ENCODE assay signal across 8 cellular contexts in genomic region chr15:58331562-58331902, GRCh38.
DNase-seq lines count a peak whose midpoint lies in the region; ATAC-seq, FAIRE-seq and TF ChIP-seq lines count a peak whose summit lies in the region.

No MANE protein-coding gene starts in this region.

- H3K36me3 ChIP-seq in HEK293 (ENCODE audit: control insufficient read depth in 2 of 2, insufficient read depth in 1 of 2, low read length in 2 of 2) (no peaks in the 10 kb centered on the region), skeletal muscle tissue (ENCODE audit: control insufficient read depth in 3 of 3, insufficient read depth in 3 of 3, low read length in 3 of 3) (no peaks in the 10 kb centered on the region)

- H3K9ac ChIP-seq in skeletal muscle tissue (ENCODE audit: low read depth in 1 of 3, low read length in 3 of 3), result peak overlapping the region in 2 of 3 donors; percentile 12 to 71

- TF ChIP-seq CTCF in HEK293 (tag by site-specific recombination; IDR thresholded peaks at IDR 0.05) (no peak), foreskin keratinocyte (conservative IDR thresholded peaks at IDR 0.05) (no peak)

- no peaks in the 10 kb centered on the region for H3K27me3 Mint-ChIP-seq in T-cell

- POLR2A ChIA-PET in HEK293 (lab: Yijun Ruan, JAX) (interaction anchor here (0.5 to 1.8 kb wide), 2 partner anchors 26 to 419 kb away, joined by 3 to 6 read pairs; partner anchors contain the start of gene ADAM10), T-cell (lab: Charles Lee) (no interaction called here)

- peak overlapping the region in 1 of 3 donors; percentile 56 for H3K4me3 Mint-ChIP-seq in T-cell

- H3K4me1 ChIP-seq in HEK293 (ENCODE audit: control insufficient read depth, insufficient read depth, low read length), result peaks cover 8% of the 10 kb centered on the region; the same call in 1 of the 2 replicates
- peaks cover 17% of the 10 kb centered on the region for H3K4me1 ChIP-seq in foreskin keratinocyte
- H3K4me1 ChIP-seq in skeletal muscle tissue (ENCODE audit: control insufficient read depth in 3 of 3, insufficient read depth in 3 of 3, low read length in 3 of 3), result peaks cover 40% of the 10 kb centered on the region in 3 donors

- H3K27ac ChIP-seq in HEK293 (ENCODE audit: extremely low read depth, low read depth, low read length) (peak overlapping the region; percentile 28; the same call in 1 of the 2 replicates), foreskin keratinocyte (peak overlapping the region; percentile 3), skeletal muscle tissue (ENCODE audit: low read depth, low read length) (peak overlapping the region; percentile 98)

- ATAC-seq in T-cell (replicated peaks in 1 of 4) (no peak), foreskin keratinocyte (no peak), GM18519 (IDR thresholded peaks at IDR 0.05; ENCODE audit: low FRiP score, unreplicated experiment) (no peak)

- peaks cover 35 to 39% (median 37%) of the 10 kb centered on the region in 3 donors for H3K4me1 Mint-ChIP-seq in T-cell

- no peak overlapping the region for H3K4me3 ChIP-seq in HEK293 (ENCODE audit: low read depth, low read length)
- peak overlapping the region in 2 of 3 donors; percentile 9 to 17 for H3K4me3 ChIP-seq in skeletal muscle tissue (ENCODE audit: low read length in 3 of 3)

- FAIRE-seq in HTR-8/SVneo (lab: Jason Lieb, UNC), result no peak

- CTCF ChIA-PET in HEK293 (lab: Yijun Ruan, JAX), result interaction anchor here (0.6 to 0.7 kb wide), 2 partner anchors 252 to 319 kb away, joined by 3 to 4 read pairs; no protein-coding TSS in a partner anchor
- CTCF ChIA-PET in T-cell (lab: Charles Lee), result no interaction called here

- DNase-seq in T-cell (no peak), foreskin keratinocyte (no peak), NK-92 (lab: John Stamatoyannopoulos, UW; ENCODE audit: unreplicated experiment) (no peak), HTR-8/SVneo (ENCODE audit: insufficient read length, low spot score) (no peak)
- no peak for DNase-seq in activated effector memory CD4-positive, alpha-beta T cell treated with Interleukin-2 at 50 U/mL for 16 hours

- H3K36me3 Mint-ChIP-seq in T-cell, result no peaks in the 10 kb centered on the region

- H3K9me3 ChIP-seq in HEK293 (ENCODE audit: control insufficient read depth, insufficient read depth, low read depth, low read length), result no peaks in the 10 kb centered on the region
- H3K9me3 ChIP-seq in skeletal muscle tissue (ENCODE audit: control insufficient read depth in 3 of 3, low read length in 3 of 3), result no peaks in the 10 kb centered on the region

- H3K27me3 ChIP-seq in foreskin keratinocyte, result no peaks in the 10 kb centered on the region
- no peaks in the 10 kb centered on the region for H3K27me3 ChIP-seq in skeletal muscle tissue (ENCODE audit: control insufficient read depth in 3 of 3, insufficient read depth in 3 of 3, low read length in 3 of 3)

- H3K9me3 Mint-ChIP-seq in T-cell, result peaks cover 0 to 4% (median 3%) of the 10 kb centered on the region in 3 donors

- peak overlapping the region; percentile 59 to 82 for H3K27ac Mint-ChIP-seq in T-cell

TF ChIP-seq in HEK293, 187 proteins besides CTCF, POLR2A, EP300 and RAD21:
- no peak for TF ChIP-seq ZNF791 (tag by site-specific recombination; IDR thresholded peaks at IDR 0.05)
- TF ChIP-seq GFI1B (tag by site-specific recombination; IDR thresholded peaks at IDR 0.05), result no peak
- no peak for TF ChIP-seq INSM2 (tag by site-specific recombination; IDR thresholded peaks at IDR 0.05)
- TF ChIP-seq ZNF10 (tag by site-specific recombination; IDR thresholded peaks at IDR 0.05), result no peak
- TF ChIP-seq, protein P1, sequence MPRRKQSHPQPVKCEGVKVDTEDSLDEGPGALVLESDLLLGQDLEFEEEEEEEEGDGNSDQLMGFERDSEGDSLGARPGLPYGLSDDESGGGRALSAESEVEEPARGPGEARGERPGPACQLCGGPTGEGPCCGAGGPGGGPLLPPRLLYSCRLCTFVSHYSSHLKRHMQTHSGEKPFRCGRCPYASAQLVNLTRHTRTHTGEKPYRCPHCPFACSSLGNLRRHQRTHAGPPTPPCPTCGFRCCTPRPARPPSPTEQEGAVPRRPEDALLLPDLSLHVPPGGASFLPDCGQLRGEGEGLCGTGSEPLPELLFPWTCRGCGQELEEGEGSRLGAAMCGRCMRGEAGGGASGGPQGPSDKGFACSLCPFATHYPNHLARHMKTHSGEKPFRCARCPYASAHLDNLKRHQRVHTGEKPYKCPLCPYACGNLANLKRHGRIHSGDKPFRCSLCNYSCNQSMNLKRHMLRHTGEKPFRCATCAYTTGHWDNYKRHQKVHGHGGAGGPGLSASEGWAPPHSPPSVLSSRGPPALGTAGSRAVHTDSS (tag by site-specific recombination; IDR thresholded peaks at IDR 0.05), result no peak
- TF ChIP-seq, protein P2, sequence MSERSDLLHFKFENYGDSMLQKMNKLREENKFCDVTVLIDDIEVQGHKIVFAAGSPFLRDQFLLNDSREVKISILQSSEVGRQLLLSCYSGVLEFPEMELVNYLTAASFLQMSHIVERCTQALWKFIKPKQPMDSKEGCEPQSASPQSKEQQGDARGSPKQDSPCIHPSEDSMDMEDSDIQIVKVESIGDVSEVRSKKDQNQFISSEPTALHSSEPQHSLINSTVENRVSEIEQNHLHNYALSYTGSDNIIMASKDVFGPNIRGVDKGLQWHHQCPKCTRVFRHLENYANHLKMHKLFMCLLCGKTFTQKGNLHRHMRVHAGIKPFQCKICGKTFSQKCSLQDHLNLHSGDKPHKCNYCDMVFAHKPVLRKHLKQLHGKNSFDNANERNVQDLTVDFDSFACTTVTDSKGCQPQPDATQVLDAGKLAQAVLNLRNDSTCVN (tag by site-specific recombination; optimal IDR thresholded peaks at IDR 0.05), result no peak
- no peak for TF ChIP-seq ZNF155 (tag by site-specific recombination; IDR thresholded peaks at IDR 0.05)
- TF ChIP-seq ZXDB (tag by site-specific recombination; IDR thresholded peaks at IDR 0.05), result no peak
- no peak for TF ChIP-seq ZNF623 (tag by site-specific recombination; IDR thresholded peaks at IDR 0.05)
- no peak for TF ChIP-seq ZSCAN16 (tag by site-specific recombination; IDR thresholded peaks at IDR 0.05)

Comparison
In these comparisons a context has a peak if more than half of its experiments do, and no peak if none do; other contexts are left out.
1. H3K27ac ChIP-seq: peak in every context shown above with its lines; median percentile 98 in skeletal muscle tissue; 28 in HEK293; 3 in foreskin keratinocyte.